20 cellular contexts compared by ENCODE assay signal in genomic region chr1:213423041-213423440, GRCh38.
DNase-seq lines count a peak whose midpoint lies in the region; ATAC-seq and TF ChIP-seq lines count a peak whose summit lies in the region.
"Had no signal": no experiment of that assay in that cellular context is flagged by ENCODE, and none has a peak within 500 bp of the region (broad histone marks: within the 10 kb centered on the region; RNA-seq: fewer than 3 reads in every experiment).

No MANE protein-coding gene starts in this region.

- no peaks in the 10 kb centered on the region for H4K20me1 ChIP-seq in GM23338 (replicated peaks; ENCODE audit: insufficient read depth)

- no peaks in the 10 kb centered on the region for H3F3A ChIP-seq in GM23338 (replicated peaks; ENCODE audit: low read depth)

- H3K4me1 Mint-ChIP-seq in GM23338 = no peaks in the 10 kb centered on the region
- H3K4me1 Mint-ChIP-seq: CD4-positive, alpha-beta memory T cell; T-helper 17 cell had no signal

- no peaks in the 10 kb centered on the region for H3K9me3 ChIP-seq in ectodermal cell (ENCODE audit: control insufficient read depth, low read length)
- H3K9me3 ChIP-seq: SJCRH30 had no signal

- no peak overlapping the region for H3K4me3 Mint-ChIP-seq in GM23338
- H3K4me3 Mint-ChIP-seq: CD4-positive, alpha-beta memory T cell; T-helper 17 cell had no signal

- peaks cover 3% of the 10 kb centered on the region; the same call in 1 of the 3 replicates for H3K9me3 Mint-ChIP-seq in GM23338

- H3K36me3 ChIP-seq in GM23338 (ENCODE audit: insufficient read depth) (no peaks in the 10 kb centered on the region), ectodermal cell (ENCODE audit: control insufficient read depth, insufficient read depth, low read length) (no peaks in the 10 kb centered on the region)
- H3K36me3 ChIP-seq: SJCRH30 had no signal

- no peak overlapping the region for H3K4me2 ChIP-seq in GM23338
- H3K4me2 ChIP-seq: PC-9 had no signal

- H3K27me3 Mint-ChIP-seq in GM23338 (ENCODE audit: insufficient read depth, low read depth, poor library complexity) = no peaks in the 10 kb centered on the region

- TF ChIP-seq CTCF in GM23338 (conservative IDR thresholded peaks at IDR 0.05; ENCODE audit: low read depth in 2 of 2) (no peak), foreskin fibroblast (IDR thresholded peaks at IDR 0.05; ENCODE audit: low read depth, low read length) (no peak)

- H3K36me3 Mint-ChIP-seq in GM23338 (ENCODE audit: low read depth) = no peaks in the 10 kb centered on the region; the same call in 2 of the 3 replicates
- H3K36me3 Mint-ChIP-seq: CD4-positive, alpha-beta memory T cell had no signal

- H3K4me3 ChIP-seq in GM23338 (no peak overlapping the region), ectodermal cell (ENCODE audit: insufficient read depth, low read depth, low read length) (no peak overlapping the region), foreskin fibroblast (ENCODE audit: low read depth in 1 of 2, low read length in 2 of 2) (no peak overlapping the region)
- H3K4me3 ChIP-seq: PC-9, SJCRH30 had no signal

- H3K27ac Mint-ChIP-seq in GM23338 = no peak overlapping the region
- H3K27ac Mint-ChIP-seq: CD4-positive, alpha-beta memory T cell; T-helper 17 cell had no signal

- H3K9me2 ChIP-seq in GM23338 (ENCODE audit: insufficient read depth) = no peaks in the 10 kb centered on the region

- 73 to 86% methylated on average over 4 of the region's 4 CpGs for WGBS in ectodermal cell, 2 experiments

- peak; percentile 23 for DNase-seq in NCI-H146 (lab: John Stamatoyannopoulos, UW)
- no peak for DNase-seq in NCI-H146 treated with DMSO at 0.1 percent for 48 hours (lab: John Stamatoyannopoulos, UW; ENCODE audit: unreplicated experiment)
- DNase-seq in DMS153 (lab: John Stamatoyannopoulos, UW) = peak; percentile 50
- no peak for DNase-seq in GM23338 (ENCODE audit: low spot score)
- no peak for DNase-seq in NCI-H345 (lab: John Stamatoyannopoulos, UW)
- DNase-seq in foreskin fibroblast = no peak
- DNase-seq: CD4-positive, alpha-beta memory T cell; COR-L47; DND-41; Karpas-422; NCI-H1694 treated with DMSO at 0.1 percent for 48 hours; NCI-H2107; NCI-H774; PC-9; SJCRH30; T-helper 17 cell had no signal

- ATAC-seq in GM23338 = no peak
- ATAC-seq: HepG2, Right ventricle myocardium inferior, SK-N-SH treated with all-trans-retinoic acid at 6 μM for 48 hours, T-helper 17 cell had no signal

- no peaks in the 10 kb centered on the region for H3K4me1 ChIP-seq in GM23338 (ENCODE audit: insufficient read depth)
- H3K4me1 ChIP-seq in ectodermal cell (ENCODE audit: control insufficient read depth, insufficient read depth, low read length) = peaks cover 22% of the 10 kb centered on the region
- H3K4me1 ChIP-seq: SJCRH30 had no signal

- H3K27ac ChIP-seq in GM23338 (ENCODE audit: low read depth) (no peak overlapping the region), ectodermal cell (ENCODE audit: insufficient read depth, low read depth, low read length, poor library complexity, severe bottlenecking) (peak overlapping the region; percentile 45)
- H3K27ac ChIP-seq: PC-9, SJCRH30 had no signal

- H3K79me2 ChIP-seq in GM23338 (replicated peaks; ENCODE audit: insufficient read depth) = no peaks in the 10 kb centered on the region

- H3K27me3 ChIP-seq in GM23338 (ENCODE audit: insufficient read depth) (no peaks in the 10 kb centered on the region), ectodermal cell (ENCODE audit: control insufficient read depth, insufficient read depth, low read length, poor library complexity, severe bottlenecking) (no peaks in the 10 kb centered on the region)
- H3K27me3 ChIP-seq: SJCRH30 had no signal

- H2AFZ ChIP-seq in GM23338 = peak overlapping the region; percentile 76; the same call in 1 of the 2 replicates
- H2AFZ ChIP-seq: PC-9 had no signal

TF ChIP-seq in GM23338, 12 proteins besides CTCF, POLR2A, EP300 and RAD21 (continues in another document):
- TF ChIP-seq ZNF462 (CRISPR knock-in tag; IDR thresholded peaks at IDR 0.05) (no peak), CREB1 (CRISPR knock-in tag; IDR thresholded peaks at IDR 0.05; ENCODE audit: low read depth) (no peak), POLR2AphosphoS5 (IDR thresholded peaks at IDR 0.05; ENCODE audit: low read depth) (no peak), JUNB (IDR thresholded peaks at IDR 0.05; ENCODE audit: unreplicated experiment) (no peak), REST (IDR thresholded peaks at IDR 0.05; ENCODE audit: unreplicated experiment) (no peak), STAT1 (IDR thresholded peaks at IDR 0.05; ENCODE audit: unreplicated experiment) (no peak), ZNF331 (CRISPR knock-in tag; IDR thresholded peaks at IDR 0.05; ENCODE audit: low read depth) (no peak)

Comparison
In these comparisons a context has a peak if more than half of its experiments do, and no peak if none do; other contexts are left out.
1. DNase-seq: peak in NCI-H146 (single experiment) and DMS153 (single experiment); none in NCI-H146 treated with DMSO at 0.1 percent for 48 hours (single experiment), GM23338 (single experiment), NCI-H345 (single experiment) and foreskin fibroblast (0 of 2).